8 cellular contexts compared by ENCODE assay signal in the genomic region with DNA sequence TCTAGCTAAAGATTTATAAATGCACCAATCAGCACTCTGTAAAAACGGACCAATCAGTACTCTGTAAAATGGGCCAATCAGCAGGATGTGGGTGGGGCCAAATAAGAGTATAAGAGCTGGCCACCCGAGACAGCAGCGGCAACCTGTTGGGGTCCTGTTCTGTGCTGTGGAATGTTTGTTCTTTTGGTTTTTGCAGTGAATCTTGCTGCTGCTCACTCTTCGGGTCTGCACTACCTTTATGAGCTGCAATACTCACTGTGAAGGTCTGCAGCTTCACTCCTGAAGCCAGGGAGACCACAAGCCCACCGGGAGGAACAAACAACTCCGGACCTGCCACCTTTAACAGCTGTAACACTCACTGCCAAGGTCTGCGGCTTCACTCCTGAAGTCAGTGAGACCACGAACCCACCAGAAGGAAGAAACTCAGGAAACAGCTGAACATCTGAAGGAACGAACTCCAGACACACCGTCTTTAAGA. TPM values are rescaled to one million over a fixed set of nuclear protein-coding genes. Genes with fewer than 3 reads are reported as not detected.
DNase-seq lines count a peak whose midpoint lies in the region; ATAC-seq and TF ChIP-seq lines count a peak whose summit lies in the region.
"Not testable (repeated sequence)": the region's sequence is repeated elsewhere in the genome, so short reads cannot be mapped to it uniquely, and the experiment has no call there.

No MANE protein-coding gene starts in this region.

- not testable (repeated sequence) for H3K36me3 Mint-ChIP-seq in CD4-positive, CD25-positive, alpha-beta regulatory T cell; activated CD4-positive, alpha-beta T cell treated with anti-CD3 and anti-CD28 coated beads for 36 hours (ENCODE audit: low read depth); activated naive CD8-positive, alpha-beta T cell

- peak overlapping the region; percentile 72 for H3K4me3 ChIP-seq in CD4-positive, CD25-positive, alpha-beta regulatory T cell (ENCODE audit: low read depth, low read length)
- not testable (repeated sequence) for H3K4me3 ChIP-seq in left ventricle myocardium inferior
- peak overlapping the region in 5 of 8 donors; percentile 18 to 60 (median 21) for H3K4me3 ChIP-seq in spleen

- peaks cover 17 to 56% (median 31%) of the 10 kb centered on the region in 4 donors for H3K4me1 Mint-ChIP-seq in CD4-positive, CD25-positive, alpha-beta regulatory T cell
- peaks cover 29% of the 10 kb centered on the region for H3K4me1 Mint-ChIP-seq in activated CD4-positive, alpha-beta T cell treated with anti-CD3 and anti-CD28 coated beads for 36 hours
- H3K4me1 Mint-ChIP-seq in activated naive CD8-positive, alpha-beta T cell (ENCODE audit: low read depth): peaks cover 42% of the 10 kb centered on the region

- POLR2A ChIA-PET in activated CD4-positive, alpha-beta T cell treated with anti-CD3 and anti-CD28 coated beads for 36 hours (lab: Charles Lee): interaction anchor here (0.5 kb wide), 1 partner anchor 629 kb away, joined by 4 read pairs; a partner anchor contains a TSS

- H3K9me3 ChIP-seq in CD4-positive, CD25-positive, alpha-beta regulatory T cell (ENCODE audit: control insufficient read depth in 2 of 2, low read length in 2 of 2); left ventricle myocardium inferior (replicated peaks); spleen: not testable (repeated sequence)
- H3K9me3 ChIP-seq in KOPT-K1 (ENCODE audit: insufficient read depth, low read length, poor library complexity, severe bottlenecking): peaks cover 33% of the 10 kb centered on the region

- not testable (repeated sequence) for TF ChIP-seq CTCF in left ventricle myocardium inferior (IDR thresholded peaks at IDR 0.05; ENCODE audit: borderline replicate concordance); spleen (IDR thresholded peaks at IDR 0.05 in 8 of 11, conservative IDR thresholded peaks at IDR 0.05 in 3 of 11)

- H3K27me3 ChIP-seq in CD4-positive, CD25-positive, alpha-beta regulatory T cell (ENCODE audit: control insufficient read depth, insufficient read depth, low read length); left ventricle myocardium inferior (ENCODE audit: low read depth): not testable (repeated sequence)
- H3K27me3 ChIP-seq in spleen (replicated peaks in 1 of 7): peaks cover 0 to 38% (median 0%) of the 10 kb centered on the region in 7 donors

- H3K27ac ChIP-seq in CD4-positive, CD25-positive, alpha-beta regulatory T cell (ENCODE audit: insufficient read depth, low read length, poor library complexity, severe bottlenecking): not testable (repeated sequence)
- H3K27ac ChIP-seq in KOPT-K1 (ENCODE audit: low read depth, low read length, poor library complexity, severe bottlenecking): peak overlapping the region; percentile 85
- peak overlapping the region; percentile 85 for H3K27ac ChIP-seq in left ventricle myocardium inferior (replicated peaks)
- H3K27ac ChIP-seq in spleen: peak overlapping the region in 6 of 8 donors; percentile 4 to 73 (median 61)

- H3K27me3 Mint-ChIP-seq in CD4-positive, CD25-positive, alpha-beta regulatory T cell: peaks cover 24% of the 10 kb centered on the region
- H3K27me3 Mint-ChIP-seq in activated CD4-positive, alpha-beta T cell treated with anti-CD3 and anti-CD28 coated beads for 36 hours: peaks cover 23% of the 10 kb centered on the region
- H3K27me3 Mint-ChIP-seq in activated naive CD8-positive, alpha-beta T cell: not testable (repeated sequence)

- H3K4me3 Mint-ChIP-seq in CD4-positive, CD25-positive, alpha-beta regulatory T cell: peak overlapping the region; percentile 53 to 90 (median 89)
- H3K4me3 Mint-ChIP-seq in activated CD4-positive, alpha-beta T cell treated with anti-CD3 and anti-CD28 coated beads for 36 hours: peak overlapping the region; percentile 69
- H3K4me3 Mint-ChIP-seq in activated naive CD8-positive, alpha-beta T cell: peak overlapping the region; percentile 85

- peak; percentile 21 to 66 (median 53) for DNase-seq in CD4-positive, CD25-positive, alpha-beta regulatory T cell
- peak; percentile 56 for DNase-seq in activated CD4-positive, alpha-beta T cell treated with anti-CD3 and anti-CD28 coated beads for 36 hours
- DNase-seq in activated T-cell treated with anti-CD3 and anti-CD28 coated beads for 4 hours: peak; percentile 38
- not testable (repeated sequence) for DNase-seq in left ventricle myocardium inferior, spleen
- peak; percentile 31 for DNase-seq in stimulated activated naive CD8-positive, alpha-beta T cell treated with anti-CD3 and anti-CD28 coated beads, Interleukin-15, Interleukin-2, amounts not matched to agents 100 U/mL and 50 U/mL, for 24 hours

- intact Hi-C loops in activated CD4-positive, alpha-beta T cell treated with anti-CD3 and anti-CD28 coated beads for 36 hours (cut with DNase I, micrococcal nuclease); left ventricle myocardium inferior (cut with micrococcal nuclease): not testable (repeated sequence)
- intact Hi-C loops in spleen (cut with DNase I; ENCODE audit: low total_unique reads): loop anchor here (5.0 kb wide), 1 partner anchor 222 kb away; no protein-coding TSS in a partner anchor

- peaks cover 22% of the 10 kb centered on the region for H3K4me1 ChIP-seq in CD4-positive, CD25-positive, alpha-beta regulatory T cell (ENCODE audit: control insufficient read depth, insufficient read depth, low read length, poor library complexity, severe bottlenecking)
- H3K4me1 ChIP-seq in left ventricle myocardium inferior: peaks cover 51% of the 10 kb centered on the region
- H3K4me1 ChIP-seq in spleen: peaks cover 0 to 66% (median 50%) of the 10 kb centered on the region in 6 donors

- CTCF ChIA-PET in activated CD4-positive, alpha-beta T cell treated with anti-CD3 and anti-CD28 coated beads for 36 hours (lab: Charles Lee): interaction anchor here (0.6 to 2.2 kb wide), 9 partner anchors 14 to 70 kb away, joined by 3 to 6 read pairs (median 4); no protein-coding TSS in a partner anchor

- ATAC-seq in CD4-positive, CD25-positive, alpha-beta regulatory T cell (ENCODE audit: low read depth in 2 of 2); stimulated activated naive CD8-positive, alpha-beta T cell treated with anti-CD3 and anti-CD28 coated beads, Interleukin-15, Interleukin-2, amounts not matched to agents 100 U/mL and 50 U/mL, for 24 hours: not testable (repeated sequence)
- peak; percentile 20 for ATAC-seq in activated CD4-positive, alpha-beta T cell treated with anti-CD3 and anti-CD28 coated beads for 36 hours

- peak overlapping the region; percentile 27 to 91 (median 75) for H3K27ac Mint-ChIP-seq in CD4-positive, CD25-positive, alpha-beta regulatory T cell
- H3K27ac Mint-ChIP-seq in activated CD4-positive, alpha-beta T cell treated with anti-CD3 and anti-CD28 coated beads for 36 hours: peak overlapping the region; percentile 44
- not testable (repeated sequence) for H3K27ac Mint-ChIP-seq in activated naive CD8-positive, alpha-beta T cell

- WGBS in spleen, 5 donors: 21 to 49% (median 32%) methylated on average over 9 to 10 of the region's 10 CpGs

- not testable (repeated sequence) for H3K36me3 ChIP-seq in CD4-positive, CD25-positive, alpha-beta regulatory T cell (ENCODE audit: control insufficient read depth, insufficient read depth, low read length); KOPT-K1 (ENCODE audit: insufficient read depth, low read length); left ventricle myocardium inferior; spleen

- not testable (repeated sequence) for H3K9me3 Mint-ChIP-seq in CD4-positive, CD25-positive, alpha-beta regulatory T cell; activated CD4-positive, alpha-beta T cell treated with anti-CD3 and anti-CD28 coated beads for 36 hours (ENCODE audit: low read depth); activated naive CD8-positive, alpha-beta T cell (ENCODE audit: low read depth)

- peak in 2 of 3 donors; percentile 29 to 54 for TF ChIP-seq POLR2A in spleen (IDR thresholded peaks at IDR 0.05)

RNA-seq across cellular contexts. Expression of a gene that starts 1.9 kb away (rescaled TPM):
- 10.9 TPM for total RNA-seq in CD4-positive, CD25-positive, alpha-beta regulatory T cell
- 10 to 100 TPM; 15.4 to 34.4 (median 19.7) TPM for polyA plus RNA-seq in CD4-positive, CD25-positive, alpha-beta regulatory T cell
- 1 to 10 TPM; 3.2 to 5.6 TPM for total RNA-seq in activated CD4-positive, alpha-beta T cell treated with anti-CD3 and anti-CD28 coated beads for 36 hours
- 100 TPM for total RNA-seq in left ventricle myocardium inferior
- total RNA-seq in spleen: 100 to 1,000 TPM; 121 to 270 (median 258) TPM
- 10 to 100 TPM; 56.6 to 99.7 (median 84.0) TPM for polyA plus RNA-seq in spleen

RNA-seq across cellular contexts. Expression of a gene that starts 43.8 kb away (rescaled TPM):
- 14.8 TPM for total RNA-seq in CD4-positive, CD25-positive, alpha-beta regulatory T cell
- 10 to 100 TPM; 18.5 to 23.7 (median 21.4) TPM for polyA plus RNA-seq in CD4-positive, CD25-positive, alpha-beta regulatory T cell
- 10 to 100 TPM; 20.3 to 23.5 TPM for total RNA-seq in activated CD4-positive, alpha-beta T cell treated with anti-CD3 and anti-CD28 coated beads for 36 hours
- 20.3 TPM for total RNA-seq in left ventricle myocardium inferior
- 10 to 100 TPM; 23.1 to 37.0 (median 30.6) TPM for total RNA-seq in spleen
- polyA plus RNA-seq in spleen: 10 to 100 TPM; 16.7 to 22.6 (median 18.8) TPM
